In the genomic region with DNA sequence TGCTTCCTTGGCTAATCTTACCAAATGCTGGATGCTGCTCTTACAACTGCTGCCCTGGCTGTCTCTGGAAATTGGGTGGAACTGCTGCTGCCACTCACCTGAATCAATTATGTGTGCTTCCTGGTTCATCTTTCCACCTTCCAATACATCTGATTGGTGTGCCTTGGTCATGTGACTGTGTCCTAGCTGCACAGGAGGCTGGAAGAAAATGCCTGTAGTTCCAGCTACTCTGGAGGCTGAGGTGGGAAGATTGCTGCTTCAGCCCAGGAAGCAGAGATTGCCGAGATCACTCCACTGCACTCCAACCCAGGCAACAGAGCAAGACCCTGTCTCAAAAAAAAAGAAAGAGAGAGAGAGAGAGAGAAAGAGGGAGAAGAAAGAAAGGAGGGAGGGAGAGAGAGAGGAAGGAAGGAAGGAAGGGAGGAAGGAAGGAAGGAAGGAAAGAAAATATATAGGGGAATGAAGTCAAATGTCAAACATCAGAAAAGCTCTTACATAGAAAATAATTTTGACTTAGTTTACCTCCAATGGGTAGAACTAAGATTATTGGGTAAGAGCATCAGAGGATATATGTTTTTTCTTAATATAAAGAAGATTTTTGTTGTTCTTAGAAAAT, we compare ENCODE assay signal across 1 cellular context.
A peak's percentile ranks its signal among the peaks of the same experiment; 100 is the strongest.
TF ChIP-seq lines count a peak whose summit lies in the region.

No MANE protein-coding gene starts in this region.

TF ChIP-seq in GM12878, 131 proteins besides CTCF, POLR2A, EP300 and RAD21:
- TF ChIP-seq MEF2B (IDR thresholded peaks at IDR 0.05; ENCODE audit: partially characterized antibody, poor library complexity, severe bottlenecking) (no peak), BMI1 (IDR thresholded peaks at IDR 0.05; ENCODE audit: borderline replicate concordance) (no peak), SMAD5 (IDR thresholded peaks at IDR 0.05; ENCODE audit: low read depth) (no peak), RAD51 (IDR thresholded peaks at IDR 0.05) (peak; percentile 21; the same call in 1 of the 2 replicates)
- TF ChIP-seq, protein P1, sequence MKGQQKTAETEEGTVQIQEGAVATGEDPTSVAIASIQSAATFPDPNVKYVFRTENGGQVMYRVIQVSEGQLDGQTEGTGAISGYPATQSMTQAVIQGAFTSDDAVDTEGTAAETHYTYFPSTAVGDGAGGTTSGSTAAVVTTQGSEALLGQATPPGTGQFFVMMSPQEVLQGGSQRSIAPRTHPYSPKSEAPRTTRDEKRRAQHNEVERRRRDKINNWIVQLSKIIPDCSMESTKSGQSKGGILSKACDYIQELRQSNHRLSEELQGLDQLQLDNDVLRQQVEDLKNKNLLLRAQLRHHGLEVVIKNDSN (IDR thresholded peaks at IDR 0.05; ENCODE audit: borderline replicate concordance, extremely low read length, insufficient read depth, low read depth, low read length): peak; percentile 39
